Comparison of ENCODE assay signal across 17 cellular contexts in genomic region chr5:862367-863243, GRCh38. TPM values are rescaled to one million over a fixed set of nuclear protein-coding genes. Genes with fewer than 3 reads are reported as not detected.
DNase-seq lines count a peak whose midpoint lies in the region; ATAC-seq and TF ChIP-seq lines count a peak whose summit lies in the region.
"Had no signal": no experiment of that assay in that cellular context is flagged by ENCODE, and none has a peak within 500 bp of the region (broad histone marks: within the 10 kb centered on the region; RNA-seq: fewer than 3 reads in every experiment).

No MANE protein-coding gene starts in this region.

- no peaks in the 10 kb centered on the region for H3K9me3 ChIP-seq in body of pancreas
- no peaks in the 10 kb centered on the region for H3K9me3 ChIP-seq in psoas muscle
- H3K9me3 ChIP-seq: sigmoid colon, upper lobe of right lung had no signal

- 30 to 70% methylated on average over 2 to 25 of the region's 25 CpGs for WGBS in body of pancreas, 2 donors
- 64 to 75% (median 70%) methylated on average over 25 of the region's 25 CpGs for WGBS in psoas muscle, 3 donors

- ATAC-seq in body of pancreas (no peak), psoas muscle (peak; percentile 37 to 76 (median 60))
- ATAC-seq: upper lobe of right lung had no signal

- H3K4me1 ChIP-seq in body of pancreas (peaks cover 9% of the 10 kb centered on the region), psoas muscle (no peaks in the 10 kb centered on the region)
- H3K4me1 ChIP-seq: sigmoid colon, upper lobe of right lung had no signal

- H3K27ac ChIP-seq in body of pancreas (no peak overlapping the region), psoas muscle (no peak overlapping the region)
- H3K27ac ChIP-seq: sigmoid colon, upper lobe of right lung had no signal

- H3K4me3 ChIP-seq in body of pancreas (no peak overlapping the region), psoas muscle (no peak overlapping the region)
- H3K4me3 ChIP-seq: sigmoid colon, upper lobe of right lung had no signal

- no peaks in the 10 kb centered on the region for H3K27me3 ChIP-seq in body of pancreas
- no peaks in the 10 kb centered on the region for H3K27me3 ChIP-seq in psoas muscle (ENCODE audit: insufficient read depth in 3 of 3, low read length in 2 of 3)
- H3K27me3 ChIP-seq: sigmoid colon, upper lobe of right lung had no signal

- peak; percentile 84 for DNase-seq in DMS53 treated with DMSO at 0.1 percent for 48 hours (lab: John Stamatoyannopoulos, UW; ENCODE audit: unreplicated experiment)
- DNase-seq in HT1080 (ENCODE audit: low read depth), result peak; percentile 51
- DNase-seq in body of pancreas, result peak; percentile 24 to 76 (median 60)
- DNase-seq in psoas muscle, result peak in 1 of 2 donors; percentile 4
- DNase-seq in islet precursor cell, result no peak
- no peak for DNase-seq in dermis blood vessel endothelial cell
- DNase-seq in germinal center (ENCODE audit: low spot score), result no peak
- DNase-seq: activated CD4-positive, CD25-positive, alpha-beta regulatory T cell; activated CD8-positive, alpha-beta memory T cell treated with anti-CD3 and anti-CD28 coated beads, Interleukin-2, amount 50 U/mL, for 4 hours; activated naive CD4-positive, alpha-beta T cell; C1 segment of cervical spinal cord; NCI-H1436; NCI-H748 treated with DMSO at 0.1 percent for 48 hours; sigmoid colon; stimulated activated naive CD4-positive, alpha-beta T cell; T-helper 1 cell; upper lobe of right lung had no signal

- peaks cover 6 to 16% of the 10 kb centered on the region in 2 donors for H3K36me3 ChIP-seq in body of pancreas (replicated peaks in 1 of 2; ENCODE audit: insufficient read depth in 1 of 2, low read depth in 2 of 2)
- peaks cover 20 to 60% of the 10 kb centered on the region in 2 donors for H3K36me3 ChIP-seq in psoas muscle (ENCODE audit: insufficient read depth in 1 of 2, low read depth in 1 of 2)

- TF ChIP-seq CTCF in body of pancreas (IDR thresholded peaks at IDR 0.05), result peak in 2 of 7 experiments; percentile 6 to 10
- no peak for TF ChIP-seq CTCF in psoas muscle (IDR thresholded peaks at IDR 0.05)

- intact Hi-C loops in body of pancreas (cut with DNase I) (no loop called here), psoas muscle (cut with DNase I) (no loop called here)

- TF ChIP-seq POLR2A in body of pancreas (IDR thresholded peaks at IDR 0.05), result no peak

RNA-seq across cellular contexts. Expression of gene ZDHHC11, which starts 11.8 kb away (rescaled TPM):
- 5.3 and 6.9 TPM in 2 replicates for total RNA-seq in HT1080 (2014; rRNA removed; shearing (Covaris generic))
- polyA plus RNA-seq in HT1080 (2015; cell fraction: cytosol; rRNA removed), result 1.9 and 3.0 TPM in 2 replicates
- 17.4 and 28.0 TPM in 2 replicates for polyA plus RNA-seq in HT1080 (2015; cell fraction: nucleus; rRNA removed)
- total RNA-seq in body of pancreas (10 to 100 TPM in 1 of 2 donors, 1 to 10 TPM in 1; 4.7 to 10.9 TPM), psoas muscle (1 to 10 TPM; 1.6 to 9.4 (median 2.8) TPM), dermis blood vessel endothelial cell (0.33 and 1.7 TPM in 2 replicates)
- 1 to 10 TPM in 1 of 3 donors, under 1 TPM in 2; 0.44 to 6.7 (median 0.51) TPM for polyA plus RNA-seq in psoas muscle

RNA-seq across cellular contexts. Expression of gene BRD9, which starts 30.0 kb away (rescaled TPM):
- total RNA-seq in HT1080 (2014; rRNA removed; shearing (Covaris generic)), result 49.2 and 52.7 TPM in 2 replicates
- polyA plus RNA-seq in HT1080 (2015; cell fraction: cytosol; rRNA removed), result 42.2 and 47.2 TPM in 2 replicates
- polyA plus RNA-seq in HT1080 (2015; cell fraction: nucleus; rRNA removed), result 152 and 154 TPM in 2 replicates
- total RNA-seq in body of pancreas, result 10 to 100 TPM; 18.9 to 47.1 TPM
- 10 to 100 TPM; 21.3 to 28.0 (median 22.3) TPM for total RNA-seq in psoas muscle
- polyA plus RNA-seq in psoas muscle, result 10 to 100 TPM; 18.7 to 26.6 (median 24.8) TPM
- 51.6 and 53.1 TPM in 2 replicates for total RNA-seq in dermis blood vessel endothelial cell

RNA-seq across cellular contexts. Expression of gene TRIP13, which starts 30.1 kb away (rescaled TPM):
- total RNA-seq in HT1080 (2014; rRNA removed; shearing (Covaris generic)), result 190 and 220 TPM in 2 replicates
- 118 and 126 TPM in 2 replicates for polyA plus RNA-seq in HT1080 (2015; cell fraction: cytosol; rRNA removed)
- polyA plus RNA-seq in HT1080 (2015; cell fraction: nucleus; rRNA removed), result 83.2 and 90.2 TPM in 2 replicates
- total RNA-seq in body of pancreas, result 1 to 10 TPM; 1.3 TPM
- under 1 TPM; 0.39 to 0.89 (median 0.76) TPM for total RNA-seq in psoas muscle
- 1 to 10 TPM in 1 of 3 donors, under 1 TPM in 2; 0.44 to 2.9 (median 0.83) TPM for polyA plus RNA-seq in psoas muscle
- total RNA-seq in dermis blood vessel endothelial cell, result 11.1 and 39.6 TPM in 2 replicates

Comparison
In these comparisons a context has a peak if more than half of its experiments do, and no peak if none do; other contexts are left out.
1. DNase-seq: peak in DMS53 treated with DMSO at 0.1 percent for 48 hours (single experiment), HT1080 (single experiment) and body of pancreas (4 of 4); none in islet precursor cell (single experiment), dermis blood vessel endothelial cell (single experiment) and germinal center (single experiment).